Comparison of ENCODE assay signal across 8 cellular contexts in the genomic region with DNA sequence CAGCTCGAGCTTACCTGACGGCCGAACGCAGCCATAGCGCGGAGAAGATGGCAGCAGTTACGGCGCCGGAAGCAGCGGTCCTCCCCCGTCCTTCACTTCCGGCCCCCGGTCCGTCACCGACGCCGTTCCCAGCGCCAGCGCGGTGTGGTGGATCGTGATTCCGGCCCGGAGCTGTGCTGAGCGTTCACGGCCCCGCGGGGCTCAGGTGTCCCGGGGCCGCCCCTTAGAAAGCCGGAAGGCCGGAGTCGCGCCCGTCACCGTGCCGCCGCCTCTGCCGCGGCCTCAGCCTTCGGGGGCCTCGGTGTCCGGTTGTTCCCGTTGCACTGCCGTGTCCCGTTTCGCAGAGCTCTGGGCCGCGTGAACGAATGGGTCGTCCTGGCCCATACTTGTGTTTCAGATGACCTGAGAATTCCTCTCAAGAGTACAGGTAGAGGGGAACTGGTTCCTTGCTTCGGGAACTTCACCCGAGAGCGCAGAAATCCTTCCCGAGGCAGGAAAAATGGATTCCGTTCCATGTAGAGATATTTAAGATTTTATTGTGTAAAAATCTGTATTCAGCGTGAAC. TPM values are rescaled to one million over a fixed set of nuclear protein-coding genes. Genes with fewer than 3 reads are reported as not detected.
DNase-seq lines count a peak whose midpoint lies in the region; ATAC-seq and TF ChIP-seq lines count a peak whose summit lies in the region.

A gene with protein sequence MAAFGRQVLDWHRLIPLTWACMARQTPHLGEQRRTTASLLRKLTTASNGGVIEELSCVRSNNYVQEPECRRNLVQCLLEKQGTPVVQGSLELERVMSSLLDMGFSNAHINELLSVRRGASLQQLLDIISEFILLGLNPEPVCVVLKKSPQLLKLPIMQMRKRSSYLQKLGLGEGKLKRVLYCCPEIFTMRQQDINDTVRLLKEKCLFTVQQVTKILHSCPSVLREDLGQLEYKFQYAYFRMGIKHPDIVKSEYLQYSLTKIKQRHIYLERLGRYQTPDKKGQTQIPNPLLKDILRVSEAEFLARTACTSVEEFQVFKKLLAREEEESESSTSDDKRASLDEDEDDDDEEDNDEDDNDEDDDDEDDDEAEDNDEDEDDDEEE (minus strand): TSS at position 49 of the 565 bp plus-strand sequence. CDS start 14 bp downstream, at position 35.

- no peaks in the 10 kb centered on the region for H3K9me3 Mint-ChIP-seq in activated CD4-positive, alpha-beta memory T cell treated with anti-CD3 and anti-CD28 coated beads, Interleukin-2, amount 10 ng/mL, durations not matched to agents 7 days and 5 days

- ATAC-seq in GM19324 (IDR thresholded peaks at IDR 0.05; ENCODE audit: low FRiP score, unreplicated experiment) (peak; percentile 84), HG03469 (IDR thresholded peaks at IDR 0.05; ENCODE audit: unreplicated experiment) (peak; percentile 65), right lobe of liver (peak; percentile 98 to 99 (median 98))

- peaks cover 0 to 16% (median 8%) of the 10 kb centered on the region in 4 donors for H3K4me1 ChIP-seq in right lobe of liver

- CTCF ChIA-PET in activated CD4-positive, alpha-beta memory T cell treated with anti-CD3 and anti-CD28 coated beads, Interleukin-2, amount 10 ng/mL, durations not matched to agents 7 days and 5 days (lab: Charles Lee), result no interaction called here

- TF ChIP-seq POLR2A in right lobe of liver (IDR thresholded peaks at IDR 0.05), result peak; percentile 73

- intact Hi-C loops in dorsolateral prefrontal cortex (cut with DNase I), result loop anchor here (1.0 to 5.0 kb wide), 5 partner anchors 45 to 213 kb away; a partner anchor contains a TSS
- intact Hi-C loops in right lobe of liver (cut with DNase I), result no loop called here

- H3K27ac Mint-ChIP-seq in activated CD4-positive, alpha-beta memory T cell treated with anti-CD3 and anti-CD28 coated beads, Interleukin-2, amount 10 ng/mL, durations not matched to agents 7 days and 5 days, result peak within 1 kb of the TSS; percentile 94

- H3K27me3 Mint-ChIP-seq in activated CD4-positive, alpha-beta memory T cell treated with anti-CD3 and anti-CD28 coated beads, Interleukin-2, amount 10 ng/mL, durations not matched to agents 7 days and 5 days, result no peaks in the 10 kb centered on the region

- H3K4me3 ChIP-seq in dorsolateral prefrontal cortex (peak within 1 kb of the TSS; percentile 67 to 99 (median 94)), right lobe of liver (peak within 1 kb of the TSS; percentile 83 to 97 (median 95))

- peak within 1 kb of the TSS; percentile 97 for H3K4me3 Mint-ChIP-seq in activated CD4-positive, alpha-beta memory T cell treated with anti-CD3 and anti-CD28 coated beads, Interleukin-2, amount 10 ng/mL, durations not matched to agents 7 days and 5 days

- peaks cover 53% of the 10 kb centered on the region for H3K4me1 Mint-ChIP-seq in activated CD4-positive, alpha-beta memory T cell treated with anti-CD3 and anti-CD28 coated beads, Interleukin-2, amount 10 ng/mL, durations not matched to agents 7 days and 5 days

- H3K27me3 ChIP-seq in dorsolateral prefrontal cortex, result no peaks in the 10 kb centered on the region
- no peaks in the 10 kb centered on the region for H3K27me3 ChIP-seq in right lobe of liver

- peaks cover 0 to 12% (median 4%) of the 10 kb centered on the region in 4 donors for H3K36me3 ChIP-seq in right lobe of liver

- 0% methylated on average over 7 of the region's 56 CpGs for WGBS in right lobe of liver (ENCODE audit: insufficient coverage, low coverage, low lambda C conversion rate, missing lambda C conversion rate)

- TF ChIP-seq CTCF in dorsolateral prefrontal cortex (IDR thresholded peaks at IDR 0.05 in 54 of 56, conservative IDR thresholded peaks at IDR 0.05 in 2 of 56; ENCODE audit: low read depth in 1 of 56, partially characterized antibody in 56 of 56) (peak in 31 of 56 donors; percentile 3 to 59 (median 29)), right lobe of liver (IDR thresholded peaks at IDR 0.05) (no peak)

- peaks cover 35% of the 10 kb centered on the region for H3K36me3 Mint-ChIP-seq in activated CD4-positive, alpha-beta memory T cell treated with anti-CD3 and anti-CD28 coated beads, Interleukin-2, amount 10 ng/mL, durations not matched to agents 7 days and 5 days (ENCODE audit: low read depth)

- POLR2A ChIA-PET in activated CD4-positive, alpha-beta memory T cell treated with anti-CD3 and anti-CD28 coated beads, Interleukin-2, amount 10 ng/mL, durations not matched to agents 7 days and 5 days (lab: Charles Lee), result interaction anchor here (0.6 to 4.3 kb wide), 13 partner anchors 8 to 584 kb away, joined by 3 to 41 read pairs (median 4); a partner anchor contains a TSS

- DNase-seq in C1 segment of cervical spinal cord (lab: John Stamatoyannopoulos, UW), result peak; percentile 22 to 86 (median 78)
- DNase-seq in NCI-H526 treated with DMSO at 0.1 percent for 48 hours (lab: John Stamatoyannopoulos, UW), result peak; percentile 84
- DNase-seq in activated CD4-positive, alpha-beta memory T cell treated with anti-CD3 and anti-CD28 coated beads, Interleukin-2, amount 10 ng/mL, durations not matched to agents 7 days and 5 days, result peak; percentile 89
- peak; percentile 74 to 93 (median 86) for DNase-seq in dorsolateral prefrontal cortex
- peak; percentile 91 to 92 (median 91) for DNase-seq in right lobe of liver
- peak; percentile 84 to 87 for DNase-seq in stimulated activated CD4-positive, alpha-beta T cell treated with anti-CD3 and anti-CD28 coated beads, Interleukin-4, amount 100 ng/mL, for 4 hours

- H3K27ac ChIP-seq in dorsolateral prefrontal cortex (peak within 1 kb of the TSS; percentile 41 to 97 (median 83)), right lobe of liver (peak within 1 kb of the TSS; percentile 68 to 90 (median 86))

- no peaks in the 10 kb centered on the region for H3K9me3 ChIP-seq in right lobe of liver

RNA-seq across cellular contexts. Expression of the gene that starts here (rescaled TPM):
- total RNA-seq in activated CD4-positive, alpha-beta memory T cell treated with anti-CD3 and anti-CD28 coated beads, Interleukin-2, amount 10 ng/mL, durations not matched to agents 7 days and 5 days, result 10 to 100 TPM; 41.5 to 45.4 TPM
- total RNA-seq in dorsolateral prefrontal cortex (10 to 100 TPM; 34.2 to 84.6 (median 58.4) TPM), right lobe of liver (10 to 100 TPM; 12.1 to 26.3 (median 17.0) TPM)

Comparison
In these comparisons a context has a peak if more than half of its experiments do, and no peak if none do; other contexts are left out.
1. Peak in every context shown above with its lines: DNase-seq, ATAC-seq, H3K4me3 ChIP-seq and H3K27ac ChIP-seq.
2. CTCF ChIP-seq: peak in dorsolateral prefrontal cortex (31 of 56); none in right lobe of liver (0 of 4).
3. intact Hi-C loops: an anchor here in dorsolateral prefrontal cortex (1.0 to 5.0 kb wide); none called in right lobe of liver.